Comparison of ENCODE assay signal across 15 cellular contexts in the genomic region with DNA sequence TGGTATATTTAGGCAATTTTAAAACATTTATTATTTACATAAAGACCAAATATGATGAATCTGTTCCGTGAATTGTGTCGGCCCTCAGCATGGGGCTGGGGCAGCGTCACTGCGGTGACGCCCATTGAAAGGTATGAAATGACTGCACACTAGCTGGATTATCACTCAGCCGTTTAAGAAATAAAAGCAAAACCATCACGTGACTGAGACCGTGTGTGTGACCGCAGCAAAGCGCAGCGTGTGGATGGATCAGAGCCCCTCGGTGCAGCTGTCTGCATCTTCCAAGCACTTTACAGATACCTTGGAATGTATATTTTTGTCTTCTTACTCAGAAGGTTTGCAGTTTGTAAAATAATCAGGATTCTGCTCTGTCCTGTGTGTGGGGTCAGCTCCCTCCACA. TPM values are rescaled to one million over a fixed set of nuclear protein-coding genes. Genes with fewer than 3 reads are reported as not detected.
A peak's percentile ranks its signal among the peaks of the same experiment; 100 is the strongest.
DNase-seq lines count a peak whose midpoint lies in the region; ATAC-seq and TF ChIP-seq lines count a peak whose summit lies in the region.
"Had no signal": no experiment of that assay in that cellular context is flagged by ENCODE, and none has a peak within 500 bp of the region (broad histone marks: within the 10 kb centered on the region; RNA-seq: fewer than 3 reads in every experiment).

No MANE protein-coding gene starts in this region.

- no peak for TF ChIP-seq CTCF in OCI-LY1 (IDR thresholded peaks at IDR 0.05; ENCODE audit: low read length)
- no peak for TF ChIP-seq CTCF in endothelial cell (IDR thresholded peaks at IDR 0.05; ENCODE audit: unreplicated experiment)
- TF ChIP-seq CTCF in spleen (IDR thresholded peaks at IDR 0.05 in 8 of 11, conservative IDR thresholded peaks at IDR 0.05 in 3 of 11), result no peak
- no peak for TF ChIP-seq CTCF in coronary artery (IDR thresholded peaks at IDR 0.05)

- no peak overlapping the region for H3K4me3 ChIP-seq in OCI-LY1 (ENCODE audit: low read depth, low read length, poor library complexity, severe bottlenecking)
- H3K4me3 ChIP-seq in spleen, result no peak overlapping the region
- H3K4me3 ChIP-seq in coronary artery, result no peak overlapping the region
- H3K4me3 ChIP-seq: A549, K562 had no signal

- H3K9me3 ChIP-seq in OCI-LY1 (ENCODE audit: low read length), result no peaks in the 10 kb centered on the region
- no peaks in the 10 kb centered on the region for H3K9me3 ChIP-seq in spleen
- H3K9me3 ChIP-seq: A549 had no signal

- H3K27me3 ChIP-seq in OCI-LY1 (ENCODE audit: insufficient read depth, low read length) (no peaks in the 10 kb centered on the region), spleen (replicated peaks in 1 of 7) (no peaks in the 10 kb centered on the region)

- H2AFZ ChIP-seq in OCI-LY1 (ENCODE audit: low read length), result no peak overlapping the region

- H3K36me3 Mint-ChIP-seq in activated CD4-positive, alpha-beta T cell treated with anti-CD3 and anti-CD28 coated beads, Interleukin-2, amount 10 ng/mL, durations not matched to agents 24 days and 14 days (ENCODE audit: low read depth), result peaks cover 51% of the 10 kb centered on the region
- H3K36me3 Mint-ChIP-seq in activated CD4-positive, alpha-beta T cell treated with anti-CD3 and anti-CD28 coated beads for 36 hours (ENCODE audit: low read depth), result peaks cover 42% of the 10 kb centered on the region
- peaks cover 49% of the 10 kb centered on the region for H3K36me3 Mint-ChIP-seq in endothelial cell (ENCODE audit: low read depth, unreplicated experiment)

- no peak overlapping the region for H3K4me3 Mint-ChIP-seq in activated CD4-positive, alpha-beta T cell treated with anti-CD3 and anti-CD28 coated beads, Interleukin-2, amount 10 ng/mL, durations not matched to agents 24 days and 14 days
- no peak overlapping the region for H3K4me3 Mint-ChIP-seq in activated CD4-positive, alpha-beta T cell treated with anti-CD3 and anti-CD28 coated beads for 36 hours
- peak overlapping the region; percentile 51 for H3K4me3 Mint-ChIP-seq in endothelial cell (ENCODE audit: unreplicated experiment)
- H3K4me3 Mint-ChIP-seq: naive B cell had no signal

- TF ChIP-seq POLR2A in spleen (IDR thresholded peaks at IDR 0.05), result no peak

- peak overlapping the region; percentile 54 for H3K27ac Mint-ChIP-seq in activated CD4-positive, alpha-beta T cell treated with anti-CD3 and anti-CD28 coated beads, Interleukin-2, amount 10 ng/mL, durations not matched to agents 24 days and 14 days
- H3K27ac Mint-ChIP-seq in activated CD4-positive, alpha-beta T cell treated with anti-CD3 and anti-CD28 coated beads for 36 hours, result no peak overlapping the region
- H3K27ac Mint-ChIP-seq in endothelial cell (ENCODE audit: unreplicated experiment), result no peak overlapping the region

- no peaks in the 10 kb centered on the region for H4K20me1 ChIP-seq in OCI-LY1 (ENCODE audit: insufficient read depth, low read length)

- H3K27ac ChIP-seq in OCI-LY1 (ENCODE audit: low read depth, low read length, poor library complexity, severe bottlenecking), result peak overlapping the region; percentile 37
- peak overlapping the region in 7 of 8 donors; percentile 46 to 79 (median 52) for H3K27ac ChIP-seq in spleen
- H3K27ac ChIP-seq in coronary artery, result no peak overlapping the region
- H3K27ac ChIP-seq: A549, epithelial cell of prostate had no signal

- H3K4me1 ChIP-seq in OCI-LY1 (ENCODE audit: insufficient read depth, low read length, severe bottlenecking) (peaks cover 36% of the 10 kb centered on the region), spleen (peaks cover 9 to 70% (median 42%) of the 10 kb centered on the region in 6 donors)
- H3K4me1 ChIP-seq: A549 had no signal

- H3K4me1 Mint-ChIP-seq in activated CD4-positive, alpha-beta T cell treated with anti-CD3 and anti-CD28 coated beads, Interleukin-2, amount 10 ng/mL, durations not matched to agents 24 days and 14 days, result peaks cover 11% of the 10 kb centered on the region
- peaks cover 10% of the 10 kb centered on the region for H3K4me1 Mint-ChIP-seq in activated CD4-positive, alpha-beta T cell treated with anti-CD3 and anti-CD28 coated beads for 36 hours
- H3K4me1 Mint-ChIP-seq in endothelial cell (ENCODE audit: unreplicated experiment), result peaks cover 23% of the 10 kb centered on the region

- POLR2A ChIA-PET in activated CD4-positive, alpha-beta T cell treated with anti-CD3 and anti-CD28 coated beads for 36 hours (lab: Charles Lee), result no interaction called here

- no peaks in the 10 kb centered on the region for H3F3A ChIP-seq in OCI-LY1 (ENCODE audit: insufficient read depth, low read length)

- no peaks in the 10 kb centered on the region for H3K79me2 ChIP-seq in OCI-LY1 (ENCODE audit: insufficient read depth, low read length)

- no peaks in the 10 kb centered on the region for H3K27me3 Mint-ChIP-seq in activated CD4-positive, alpha-beta T cell treated with anti-CD3 and anti-CD28 coated beads, Interleukin-2, amount 10 ng/mL, durations not matched to agents 24 days and 14 days
- no peaks in the 10 kb centered on the region for H3K27me3 Mint-ChIP-seq in activated CD4-positive, alpha-beta T cell treated with anti-CD3 and anti-CD28 coated beads for 36 hours
- peaks cover 11% of the 10 kb centered on the region for H3K27me3 Mint-ChIP-seq in endothelial cell (ENCODE audit: unreplicated experiment)
- H3K27me3 Mint-ChIP-seq: naive B cell had no signal

- CTCF ChIA-PET in activated CD4-positive, alpha-beta T cell treated with anti-CD3 and anti-CD28 coated beads for 36 hours (lab: Charles Lee), result interaction anchor here (0.6 to 1.2 kb wide), 2 partner anchors 19 to 258 kb away, joined by 3 to 6 read pairs; no protein-coding TSS in a partner anchor

- intact Hi-C loops in activated CD4-positive, alpha-beta T cell treated with anti-CD3 and anti-CD28 coated beads, Interleukin-2, amount 10 ng/mL, durations not matched to agents 24 days and 14 days (cut with micrococcal nuclease), result no loop called here
- intact Hi-C loops in activated CD4-positive, alpha-beta T cell treated with anti-CD3 and anti-CD28 coated beads for 36 hours (cut with DNase I, micrococcal nuclease), result no loop called here
- intact Hi-C loops in spleen (cut with DNase I; ENCODE audit: low total_unique reads), result no loop called here

- ATAC-seq in activated CD4-positive, alpha-beta T cell treated with anti-CD3 and anti-CD28 coated beads for 36 hours, result no peak
- ATAC-seq: A549, K562 had no signal

- no peak overlapping the region for H3K9ac ChIP-seq in OCI-LY1 (ENCODE audit: low read length)

- H3K9me2 ChIP-seq in OCI-LY1 (ENCODE audit: low read depth, low read length), result no peaks in the 10 kb centered on the region

- no peak for DNase-seq in activated CD4-positive, alpha-beta T cell treated with anti-CD3 and anti-CD28 coated beads, Interleukin-2, amount 10 ng/mL, durations not matched to agents 24 days and 14 days
- no peak for DNase-seq in activated CD4-positive, alpha-beta T cell treated with anti-CD3 and anti-CD28 coated beads for 36 hours
- DNase-seq in endothelial cell (ENCODE audit: low spot score) (no peak), spleen (no peak), EL (no peak), coronary artery (ENCODE audit: low spot score) (no peak), glomerular visceral epithelial cell (ENCODE audit: extremely low spot score) (no peak)
- DNase-seq: activated T-cell treated with anti-CD3 and anti-CD28 coated beads, Interleukin-2, amount 50 U/mL, for 1 hour; head of caudate nucleus; naive B cell; stimulated activated CD4-positive, alpha-beta T cell treated with anti-CD3 and anti-CD28 coated beads, Interleukin-2, amount 100 ng/mL, for 48 hours had no signal

- H3K4me2 ChIP-seq in OCI-LY1 (ENCODE audit: low read length), result no peak overlapping the region
- H3K4me2 ChIP-seq: A549 had no signal

- H3K36me3 ChIP-seq in OCI-LY1 (ENCODE audit: insufficient read depth, low read length) (peaks cover 92% of the 10 kb centered on the region), spleen (peaks cover 3 to 94% (median 38%) of the 10 kb centered on the region in 6 donors)

- 70 to 86% (median 84%) methylated on average over 12 of the region's 12 CpGs for WGBS in spleen, 5 donors

- no peaks in the 10 kb centered on the region for H3K9me3 Mint-ChIP-seq in activated CD4-positive, alpha-beta T cell treated with anti-CD3 and anti-CD28 coated beads, Interleukin-2, amount 10 ng/mL, durations not matched to agents 24 days and 14 days
- H3K9me3 Mint-ChIP-seq in activated CD4-positive, alpha-beta T cell treated with anti-CD3 and anti-CD28 coated beads for 36 hours (ENCODE audit: low read depth), result no peaks in the 10 kb centered on the region
- no peaks in the 10 kb centered on the region for H3K9me3 Mint-ChIP-seq in endothelial cell (ENCODE audit: unreplicated experiment)
- H3K9me3 Mint-ChIP-seq: naive B cell had no signal

RNA-seq across cellular contexts. Expression of gene WDR45B, which starts 45.3 kb away (rescaled TPM):
- 62.8 and 66.8 TPM in 2 replicates for total RNA-seq in activated CD4-positive, alpha-beta T cell treated with anti-CD3 and anti-CD28 coated beads, Interleukin-2, amount 10 ng/mL, durations not matched to agents 24 days and 14 days
- 10 to 100 TPM; 74.1 to 74.8 TPM for total RNA-seq in activated CD4-positive, alpha-beta T cell treated with anti-CD3 and anti-CD28 coated beads for 36 hours
- total RNA-seq in endothelial cell (ENCODE audit: unreplicated experiment) (74.1 TPM), spleen (10 to 100 TPM; 62.6 to 80.2 (median 67.0) TPM)
- polyA plus RNA-seq in spleen, result 10 to 100 TPM; 30.9 to 52.7 (median 34.9) TPM

Comparison
In these comparisons a context has a peak if more than half of its experiments do, and no peak if none do; other contexts are left out.
1. H3K27ac ChIP-seq: peak in OCI-LY1 (single experiment) and spleen (7 of 8); none in coronary artery (0 of 2).